Comparison of ENCODE assay signal across 8 cellular contexts in the genomic region with DNA sequence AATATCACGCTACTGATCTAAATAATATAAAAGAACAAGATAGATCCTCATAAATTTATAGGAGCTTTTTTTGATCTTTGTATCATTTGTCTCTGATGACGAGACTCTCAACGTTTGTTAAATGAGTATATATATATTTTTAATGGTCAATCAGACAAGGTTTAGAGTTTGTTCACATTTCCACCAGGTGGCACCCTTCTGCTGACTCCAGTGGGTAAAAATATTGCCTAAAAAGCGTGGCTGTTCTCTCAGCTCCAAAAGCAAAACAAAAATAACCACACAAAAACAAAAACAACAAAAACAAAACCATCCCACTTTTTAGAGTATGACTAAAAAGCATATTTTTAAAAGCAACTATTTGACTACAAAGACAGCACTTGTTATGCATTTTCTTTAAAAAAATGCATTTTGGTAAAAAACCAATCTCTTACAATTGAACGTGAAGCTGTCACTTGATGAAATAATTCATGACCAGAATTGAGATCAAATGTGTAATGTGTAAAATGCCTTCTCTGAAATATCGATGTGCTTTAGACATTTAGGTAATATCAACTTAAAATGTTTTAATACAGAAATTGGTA.
A peak's percentile ranks its signal among the peaks of the same experiment; 100 is the strongest.
DNase-seq lines count a peak whose midpoint lies in the region; ATAC-seq and TF ChIP-seq lines count a peak whose summit lies in the region.

No MANE protein-coding gene starts in this region.

- TF ChIP-seq CTCF in activated CD8-positive, alpha-beta T cell treated with anti-CD3 and anti-CD28 coated beads for 36 hours (IDR thresholded peaks at IDR 0.05) = peak; percentile 46
- TF ChIP-seq CTCF in WERI-Rb-1 (IDR thresholded peaks at IDR 0.05; ENCODE audit: low read depth, low read length) (peak; percentile 51; the same call in 1 of the 2 replicates), right lobe of liver (IDR thresholded peaks at IDR 0.05) (peak; percentile 37 to 56 (median 44))

- H3K4me3 Mint-ChIP-seq in activated CD8-positive, alpha-beta T cell treated with anti-CD3 and anti-CD28 coated beads for 36 hours = no peak overlapping the region
- no peak overlapping the region for H3K4me3 Mint-ChIP-seq in activated CD8-positive, alpha-beta T cell treated with anti-CD3 and anti-CD28 coated beads, Interleukin-2, amount 10 ng/mL, durations not matched to agents 7 days and 5 days
- no peak overlapping the region for H3K4me3 Mint-ChIP-seq in activated T-cell treated with anti-CD3 and anti-CD28 coated beads, Interleukin-2, amount 50 U/mL, for 24 hours
- H3K4me3 Mint-ChIP-seq in activated T-cell treated with anti-CD3 and anti-CD28 coated beads, Interleukin-2, amount 50 U/mL, for 72 hours = no peak overlapping the region

- TF ChIP-seq POLR2A in right lobe of liver (IDR thresholded peaks at IDR 0.05) = no peak

- H3K27ac Mint-ChIP-seq in activated CD8-positive, alpha-beta T cell treated with anti-CD3 and anti-CD28 coated beads for 36 hours = no peak overlapping the region
- H3K27ac Mint-ChIP-seq in activated CD8-positive, alpha-beta T cell treated with anti-CD3 and anti-CD28 coated beads, Interleukin-2, amount 10 ng/mL, durations not matched to agents 7 days and 5 days = no peak overlapping the region
- no peak overlapping the region for H3K27ac Mint-ChIP-seq in activated T-cell treated with anti-CD3 and anti-CD28 coated beads, Interleukin-2, amount 50 U/mL, for 24 hours
- H3K27ac Mint-ChIP-seq in activated T-cell treated with anti-CD3 and anti-CD28 coated beads, Interleukin-2, amount 50 U/mL, for 72 hours = no peak overlapping the region

- peak; percentile 8 for DNase-seq in activated CD8-positive, alpha-beta T cell treated with anti-CD3 and anti-CD28 coated beads for 36 hours
- no peak for DNase-seq in activated CD8-positive, alpha-beta T cell treated with anti-CD3 and anti-CD28 coated beads, Interleukin-2, amount 10 ng/mL, durations not matched to agents 7 days and 5 days
- DNase-seq in NCI-H1092 treated with DMSO at 0.1 percent for 48 hours (lab: John Stamatoyannopoulos, UW) = peak; percentile 50
- DNase-seq in WERI-Rb-1 = peak; percentile 30
- no peak for DNase-seq in right lobe of liver
- DNase-seq in activated T-cell treated with anti-CD3 and anti-CD28 coated beads, Interleukin-2, amount 50 U/mL, for 24 hours = no peak
- no peak for DNase-seq in ureter (ENCODE audit: low spot score)
- no peak for DNase-seq in activated T-cell treated with anti-CD3 and anti-CD28 coated beads, Interleukin-2, amount 50 U/mL, for 72 hours

- ATAC-seq in activated CD8-positive, alpha-beta T cell treated with anti-CD3 and anti-CD28 coated beads for 36 hours = no peak
- no peak for ATAC-seq in activated CD8-positive, alpha-beta T cell treated with anti-CD3 and anti-CD28 coated beads, Interleukin-2, amount 10 ng/mL, durations not matched to agents 7 days and 5 days
- peak in 3 of 4 donors; percentile 43 to 58 (median 56) for ATAC-seq in right lobe of liver
- no peak for ATAC-seq in activated T-cell treated with anti-CD3 and anti-CD28 coated beads, Interleukin-2, amount 50 U/mL, for 72 hours (replicated peaks in 1 of 2)

- peaks cover 4% of the 10 kb centered on the region for H3K4me1 Mint-ChIP-seq in activated CD8-positive, alpha-beta T cell treated with anti-CD3 and anti-CD28 coated beads for 36 hours (ENCODE audit: low read depth)
- peaks cover 4% of the 10 kb centered on the region for H3K4me1 Mint-ChIP-seq in activated CD8-positive, alpha-beta T cell treated with anti-CD3 and anti-CD28 coated beads, Interleukin-2, amount 10 ng/mL, durations not matched to agents 7 days and 5 days (ENCODE audit: low read depth)
- H3K4me1 Mint-ChIP-seq in activated T-cell treated with anti-CD3 and anti-CD28 coated beads, Interleukin-2, amount 50 U/mL, for 24 hours (ENCODE audit: low read depth) = peaks cover 4% of the 10 kb centered on the region
- H3K4me1 Mint-ChIP-seq in activated T-cell treated with anti-CD3 and anti-CD28 coated beads, Interleukin-2, amount 50 U/mL, for 72 hours (ENCODE audit: low read depth) = peaks cover 4% of the 10 kb centered on the region

- CTCF ChIA-PET in activated CD8-positive, alpha-beta T cell treated with anti-CD3 and anti-CD28 coated beads for 36 hours (lab: Charles Lee) = interaction anchor here (0.9 to 1.2 kb wide), 2 partner anchors 12 to 78 kb away, joined by 3 read pairs; no protein-coding TSS in a partner anchor
- CTCF ChIA-PET in activated CD8-positive, alpha-beta T cell treated with anti-CD3 and anti-CD28 coated beads, Interleukin-2, amount 10 ng/mL, durations not matched to agents 7 days and 5 days (lab: Charles Lee) = interaction anchor here (1.5 kb wide), 1 partner anchor 9 kb away, joined by 4 read pairs; no protein-coding TSS in a partner anchor

- no peak overlapping the region for H3K4me3 ChIP-seq in WERI-Rb-1 (ENCODE audit: low read depth, low read length)
- no peak overlapping the region for H3K4me3 ChIP-seq in right lobe of liver

- WGBS in right lobe of liver (ENCODE audit: insufficient coverage, low coverage, low lambda C conversion rate, missing lambda C conversion rate) = 24% methylated on average over 6 of the region's 6 CpGs

- H3K36me3 Mint-ChIP-seq in activated CD8-positive, alpha-beta T cell treated with anti-CD3 and anti-CD28 coated beads for 36 hours (ENCODE audit: low read depth) = peaks cover 2% of the 10 kb centered on the region
- peaks cover 6% of the 10 kb centered on the region for H3K36me3 Mint-ChIP-seq in activated CD8-positive, alpha-beta T cell treated with anti-CD3 and anti-CD28 coated beads, Interleukin-2, amount 10 ng/mL, durations not matched to agents 7 days and 5 days (ENCODE audit: low read depth)
- H3K36me3 Mint-ChIP-seq in activated T-cell treated with anti-CD3 and anti-CD28 coated beads, Interleukin-2, amount 50 U/mL, for 24 hours (ENCODE audit: low read depth) = no peaks in the 10 kb centered on the region
- H3K36me3 Mint-ChIP-seq in activated T-cell treated with anti-CD3 and anti-CD28 coated beads, Interleukin-2, amount 50 U/mL, for 72 hours (ENCODE audit: insufficient read depth in 2 of 2) = peaks cover 3 to 6% of the 10 kb centered on the region in 2 donors

- no peak overlapping the region for H3K27ac ChIP-seq in WERI-Rb-1
- no peak overlapping the region for H3K27ac ChIP-seq in right lobe of liver

- no peaks in the 10 kb centered on the region for H3K9me3 ChIP-seq in WERI-Rb-1 (ENCODE audit: severe bottlenecking)
- no peaks in the 10 kb centered on the region for H3K9me3 ChIP-seq in right lobe of liver

- peaks cover 2% of the 10 kb centered on the region for H3K9me3 Mint-ChIP-seq in activated CD8-positive, alpha-beta T cell treated with anti-CD3 and anti-CD28 coated beads for 36 hours
- H3K9me3 Mint-ChIP-seq in activated CD8-positive, alpha-beta T cell treated with anti-CD3 and anti-CD28 coated beads, Interleukin-2, amount 10 ng/mL, durations not matched to agents 7 days and 5 days (ENCODE audit: insufficient read depth) = peaks cover 2% of the 10 kb centered on the region
- H3K9me3 Mint-ChIP-seq in activated T-cell treated with anti-CD3 and anti-CD28 coated beads, Interleukin-2, amount 50 U/mL, for 24 hours = no peaks in the 10 kb centered on the region
- no peaks in the 10 kb centered on the region for H3K9me3 Mint-ChIP-seq in activated T-cell treated with anti-CD3 and anti-CD28 coated beads, Interleukin-2, amount 50 U/mL, for 72 hours

- no peaks in the 10 kb centered on the region for H3K27me3 ChIP-seq in WERI-Rb-1 (ENCODE audit: insufficient read depth, low read depth, severe bottlenecking)
- H3K27me3 ChIP-seq in right lobe of liver = peaks cover 0 to 5% of the 10 kb centered on the region in 2 donors

- peaks cover 56% of the 10 kb centered on the region for H3K36me3 ChIP-seq in WERI-Rb-1
- H3K36me3 ChIP-seq in right lobe of liver = no peaks in the 10 kb centered on the region

- POLR2A ChIA-PET in activated CD8-positive, alpha-beta T cell treated with anti-CD3 and anti-CD28 coated beads for 36 hours (lab: Charles Lee) = no interaction called here
- POLR2A ChIA-PET in activated CD8-positive, alpha-beta T cell treated with anti-CD3 and anti-CD28 coated beads, Interleukin-2, amount 10 ng/mL, durations not matched to agents 7 days and 5 days (lab: Charles Lee) = no interaction called here

- no peaks in the 10 kb centered on the region for H3K4me1 ChIP-seq in right lobe of liver

- H3K27me3 Mint-ChIP-seq in activated CD8-positive, alpha-beta T cell treated with anti-CD3 and anti-CD28 coated beads for 36 hours = peaks cover 22% of the 10 kb centered on the region
- peaks cover 18% of the 10 kb centered on the region for H3K27me3 Mint-ChIP-seq in activated CD8-positive, alpha-beta T cell treated with anti-CD3 and anti-CD28 coated beads, Interleukin-2, amount 10 ng/mL, durations not matched to agents 7 days and 5 days (ENCODE audit: low read depth)
- H3K27me3 Mint-ChIP-seq in activated T-cell treated with anti-CD3 and anti-CD28 coated beads, Interleukin-2, amount 50 U/mL, for 24 hours = peaks cover 24% of the 10 kb centered on the region
- H3K27me3 Mint-ChIP-seq in activated T-cell treated with anti-CD3 and anti-CD28 coated beads, Interleukin-2, amount 50 U/mL, for 72 hours (ENCODE audit: low read depth) = peaks cover 20% of the 10 kb centered on the region

- intact Hi-C loops in activated CD8-positive, alpha-beta T cell treated with anti-CD3 and anti-CD28 coated beads for 36 hours (cut with micrococcal nuclease) = no loop called here
- intact Hi-C loops in right lobe of liver (cut with DNase I) = no loop called here

Comparison
In these comparisons a context has a peak if more than half of its experiments do, and no peak if none do; other contexts are left out.
1. DNase-seq: peak in activated CD8-positive, alpha-beta T cell treated with anti-CD3 and anti-CD28 coated beads for 36 hours (single experiment), NCI-H1092 treated with DMSO at 0.1 percent for 48 hours (single experiment) and WERI-Rb-1 (single experiment); none in activated CD8-positive, alpha-beta T cell treated with anti-CD3 and anti-CD28 coated beads, Interleukin-2, amount 10 ng/mL, durations not matched to agents 7 days and 5 days (single experiment), right lobe of liver (0 of 3), activated T-cell treated with anti-CD3 and anti-CD28 coated beads, Interleukin-2, amount 50 U/mL, for 24 hours (single experiment), ureter (single experiment) and activated T-cell treated with anti-CD3 and anti-CD28 coated beads, Interleukin-2, amount 50 U/mL, for 72 hours (0 of 2).
2. ATAC-seq: peak in right lobe of liver (3 of 4); none in activated CD8-positive, alpha-beta T cell treated with anti-CD3 and anti-CD28 coated beads for 36 hours (single experiment), activated CD8-positive, alpha-beta T cell treated with anti-CD3 and anti-CD28 coated beads, Interleukin-2, amount 10 ng/mL, durations not matched to agents 7 days and 5 days (single experiment) and activated T-cell treated with anti-CD3 and anti-CD28 coated beads, Interleukin-2, amount 50 U/mL, for 72 hours (0 of 2).
3. Peak in every context shown above with its lines, with median percentiles within 50 percentile points of each other: CTCF ChIP-seq.